1 cellular context compared by ENCODE assay signal in the genomic region with DNA sequence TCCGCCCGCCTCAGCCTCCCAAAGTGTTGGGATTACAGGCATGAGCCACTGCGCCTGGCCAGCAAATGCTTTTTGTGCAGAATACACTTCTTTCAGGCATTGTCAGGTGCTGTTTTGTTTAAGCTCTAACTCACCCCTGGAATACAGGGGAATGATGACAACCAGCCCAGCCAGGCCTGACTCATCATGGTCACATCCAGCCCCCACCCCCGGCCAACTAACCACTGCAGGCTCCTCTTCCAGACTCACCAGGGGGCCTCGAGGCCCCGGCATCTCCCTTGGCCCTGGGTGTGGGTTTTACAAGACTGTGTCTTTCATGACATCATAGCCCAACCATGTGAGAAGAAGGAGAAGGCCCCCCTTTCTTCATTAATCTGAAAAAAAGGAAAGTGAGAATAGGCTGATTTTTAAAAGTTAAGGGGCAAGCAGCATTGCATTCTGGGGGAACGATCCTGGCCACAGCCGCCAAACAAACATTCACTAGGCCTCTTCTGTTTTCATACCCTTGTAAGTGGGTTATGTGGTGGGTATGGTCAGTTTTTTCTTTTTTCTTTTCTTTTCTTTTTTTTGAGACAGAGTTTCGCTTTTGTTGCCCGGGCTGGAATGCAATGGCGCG.
TF ChIP-seq lines count a peak whose summit lies in the region.

No MANE protein-coding gene starts in this region.

TF ChIP-seq in GM23338, 12 proteins besides CTCF, POLR2A, EP300 and RAD21:
- TF ChIP-seq ZNF462 (CRISPR knock-in tag; IDR thresholded peaks at IDR 0.05) (no peak), JUNB (IDR thresholded peaks at IDR 0.05; ENCODE audit: unreplicated experiment) (no peak), EZH2phosphoT487 (IDR thresholded peaks at IDR 0.05; ENCODE audit: unreplicated experiment) (no peak), STAT1 (IDR thresholded peaks at IDR 0.05; ENCODE audit: unreplicated experiment) (no peak), ZNF331 (CRISPR knock-in tag; IDR thresholded peaks at IDR 0.05; ENCODE audit: low read depth) (no peak), ZNF114 (CRISPR knock-in tag; IDR thresholded peaks at IDR 0.05) (no peak), POLR2AphosphoS5 (IDR thresholded peaks at IDR 0.05; ENCODE audit: low read depth) (no peak), EZH2 (IDR thresholded peaks at IDR 0.05; ENCODE audit: low read depth, unreplicated experiment) (no peak), NANOG (IDR thresholded peaks at IDR 0.05; ENCODE audit: borderline replicate concordance) (no peak), CREB1 (CRISPR knock-in tag; IDR thresholded peaks at IDR 0.05; ENCODE audit: low read depth) (no peak)
- TF ChIP-seq, protein P1, sequence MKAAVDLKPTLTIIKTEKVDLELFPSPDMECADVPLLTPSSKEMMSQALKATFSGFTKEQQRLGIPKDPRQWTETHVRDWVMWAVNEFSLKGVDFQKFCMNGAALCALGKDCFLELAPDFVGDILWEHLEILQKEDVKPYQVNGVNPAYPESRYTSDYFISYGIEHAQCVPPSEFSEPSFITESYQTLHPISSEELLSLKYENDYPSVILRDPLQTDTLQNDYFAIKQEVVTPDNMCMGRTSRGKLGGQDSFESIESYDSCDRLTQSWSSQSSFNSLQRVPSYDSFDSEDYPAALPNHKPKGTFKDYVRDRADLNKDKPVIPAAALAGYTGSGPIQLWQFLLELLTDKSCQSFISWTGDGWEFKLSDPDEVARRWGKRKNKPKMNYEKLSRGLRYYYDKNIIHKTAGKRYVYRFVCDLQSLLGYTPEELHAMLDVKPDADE (IDR thresholded peaks at IDR 0.05): no peak
- TF ChIP-seq, protein P2, sequence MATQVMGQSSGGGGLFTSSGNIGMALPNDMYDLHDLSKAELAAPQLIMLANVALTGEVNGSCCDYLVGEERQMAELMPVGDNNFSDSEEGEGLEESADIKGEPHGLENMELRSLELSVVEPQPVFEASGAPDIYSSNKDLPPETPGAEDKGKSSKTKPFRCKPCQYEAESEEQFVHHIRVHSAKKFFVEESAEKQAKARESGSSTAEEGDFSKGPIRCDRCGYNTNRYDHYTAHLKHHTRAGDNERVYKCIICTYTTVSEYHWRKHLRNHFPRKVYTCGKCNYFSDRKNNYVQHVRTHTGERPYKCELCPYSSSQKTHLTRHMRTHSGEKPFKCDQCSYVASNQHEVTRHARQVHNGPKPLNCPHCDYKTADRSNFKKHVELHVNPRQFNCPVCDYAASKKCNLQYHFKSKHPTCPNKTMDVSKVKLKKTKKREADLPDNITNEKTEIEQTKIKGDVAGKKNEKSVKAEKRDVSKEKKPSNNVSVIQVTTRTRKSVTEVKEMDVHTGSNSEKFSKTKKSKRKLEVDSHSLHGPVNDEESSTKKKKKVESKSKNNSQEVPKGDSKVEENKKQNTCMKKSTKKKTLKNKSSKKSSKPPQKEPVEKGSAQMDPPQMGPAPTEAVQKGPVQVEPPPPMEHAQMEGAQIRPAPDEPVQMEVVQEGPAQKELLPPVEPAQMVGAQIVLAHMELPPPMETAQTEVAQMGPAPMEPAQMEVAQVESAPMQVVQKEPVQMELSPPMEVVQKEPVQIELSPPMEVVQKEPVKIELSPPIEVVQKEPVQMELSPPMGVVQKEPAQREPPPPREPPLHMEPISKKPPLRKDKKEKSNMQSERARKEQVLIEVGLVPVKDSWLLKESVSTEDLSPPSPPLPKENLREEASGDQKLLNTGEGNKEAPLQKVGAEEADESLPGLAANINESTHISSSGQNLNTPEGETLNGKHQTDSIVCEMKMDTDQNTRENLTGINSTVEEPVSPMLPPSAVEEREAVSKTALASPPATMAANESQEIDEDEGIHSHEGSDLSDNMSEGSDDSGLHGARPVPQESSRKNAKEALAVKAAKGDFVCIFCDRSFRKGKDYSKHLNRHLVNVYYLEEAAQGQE (IDR thresholded peaks at IDR 0.05; ENCODE audit: unreplicated experiment): no peak
